9 cellular contexts compared by ENCODE assay signal in the genomic region with DNA sequence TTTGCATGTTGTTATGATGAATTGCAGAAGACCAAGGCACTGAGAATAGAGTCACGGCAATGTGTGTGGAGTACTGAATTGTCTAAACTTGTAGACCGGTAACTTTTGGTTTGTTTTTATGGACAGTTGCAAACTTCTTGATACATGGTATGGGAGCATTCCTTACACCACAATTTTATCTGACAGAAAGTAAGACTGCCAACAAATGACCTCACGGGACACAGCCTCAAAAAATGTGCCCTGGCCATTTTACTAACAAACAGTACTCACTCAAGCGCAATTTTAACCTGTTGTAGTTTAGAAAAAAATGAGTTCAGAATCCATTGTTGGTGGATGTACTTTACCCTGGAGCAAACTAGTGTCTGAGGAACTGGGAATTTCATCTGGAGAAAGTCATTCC.
"Had no signal": no experiment of that assay in that cellular context is flagged by ENCODE, and none has a peak within 500 bp of the region (broad histone marks: within the 10 kb centered on the region; RNA-seq: fewer than 3 reads in every experiment).

No MANE protein-coding gene starts in this region.

- H3K9ac ChIP-seq: GM23248 had no signal

- H3K27ac Mint-ChIP-seq: HFFc6 had no signal

- H3K9me3 ChIP-seq: HAP-1 had no signal

- H3K27ac ChIP-seq: GM23248 had no signal

- H3K4me3 ChIP-seq: GM23248, HAP-1, K562 had no signal

- H3K36me3 ChIP-seq: HAP-1 had no signal

- H2AFZ ChIP-seq: GM23248 had no signal

- DNase-seq: GM23248, GOT3, H7, HFFc6, IMR-90 had no signal

- H3K4me3 Mint-ChIP-seq: HFFc6 had no signal

- H3K9me3 Mint-ChIP-seq: HFFc6 had no signal

- FAIRE-seq: HTR-8/SVneo, K562 had no signal

- ATAC-seq: HCT116, K562 had no signal
